ENCODE assay signal across 28 cellular contexts in genomic region chr10:15112657-15113056, GRCh38. TPM values are rescaled to one million over a fixed set of nuclear protein-coding genes. Genes with fewer than 3 reads are reported as not detected.
DNase-seq lines count a peak whose midpoint lies in the region; ATAC-seq and TF ChIP-seq lines count a peak whose summit lies in the region.
"Had no signal": no experiment of that assay in that cellular context is flagged by ENCODE, and none has a peak within 500 bp of the region (broad histone marks: within the 10 kb centered on the region; RNA-seq: fewer than 3 reads in every experiment).

No MANE protein-coding gene starts in this region.

- DNase-seq in activated CD4-positive, alpha-beta T cell treated with anti-CD3 and anti-CD28 coated beads for 48 hours: peak; percentile 43
- no peak for DNase-seq in activated CD4-positive, alpha-beta T cell treated with anti-CD3 and anti-CD28 coated beads, Interleukin-2, amount 50 U/mL, for 48 hours
- peak; percentile 75 for DNase-seq in GM23338 (ENCODE audit: low spot score)
- no peak for DNase-seq in activated T-helper 2 cell treated with anti-CD3 and anti-CD28 coated beads, Interferon-gamma antibody, Interleukin-2, Interleukin-4, amounts not matched to agents 10 μg/mL and 5 μg/mL and 100 μg/mL, durations not matched to agents 14 hours and 24 hours and 36 hours (ENCODE audit: low spot score)
- no peak for DNase-seq in stimulated activated effector memory CD8-positive, alpha-beta T cell treated with anti-CD3 and anti-CD28 coated beads, Interleukin-12 subunit alpha, Interleukin-12 subunit beta, amount 100 ng/mL, for 72 hours (ENCODE audit: low spot score in 2 of 2)
- DNase-seq in transverse colon: no peak
- DNase-seq in GM13976 (ENCODE audit: low spot score): no peak
- DNase-seq: activated naive CD4-positive, alpha-beta T cell; activated T-cell treated with anti-CD3 and anti-CD28 coated beads, Interleukin-2, amount 50 U/mL, for 4 hours; body of pancreas; CD4-positive, CD25-positive, alpha-beta regulatory T cell; glutamatergic neuron; islet precursor cell; left ventricle myocardium superior; MM.1S; NCI-H2029; NCI-H524; right cardiac atrium; stimulated activated CD4-positive, alpha-beta T cell treated with anti-CD3 and anti-CD28 coated beads, Interleukin-4, amount 100 ng/mL, for 24 hours; substantia nigra had no signal

- no peaks in the 10 kb centered on the region for H3K9me3 ChIP-seq in transverse colon
- H3K9me3 ChIP-seq: body of pancreas, HAP-1 had no signal

- H3F3A ChIP-seq in GM23338 (replicated peaks; ENCODE audit: low read depth): no peaks in the 10 kb centered on the region

- H3K4me1 Mint-ChIP-seq in GM23338: no peaks in the 10 kb centered on the region
- H3K4me1 Mint-ChIP-seq in activated T-helper 2 cell treated with anti-CD3 and anti-CD28 coated beads, Interferon-gamma antibody, Interleukin-2, Interleukin-4, amounts not matched to agents 10 μg/mL and 5 μg/mL and 100 μg/mL, durations not matched to agents 14 hours and 24 hours and 36 hours (ENCODE audit: low read depth): peaks cover 10% of the 10 kb centered on the region
- no peaks in the 10 kb centered on the region for H3K4me1 Mint-ChIP-seq in stimulated activated effector memory CD8-positive, alpha-beta T cell treated with anti-CD3 and anti-CD28 coated beads, Interleukin-12 subunit alpha, Interleukin-12 subunit beta, amount 100 ng/mL, for 72 hours

- no peaks in the 10 kb centered on the region for H3K9me2 ChIP-seq in GM23338 (ENCODE audit: insufficient read depth)

- no peaks in the 10 kb centered on the region; the same call in 1 of the 2 replicates for H4K20me1 ChIP-seq in GM23338 (replicated peaks; ENCODE audit: insufficient read depth)

- TF ChIP-seq EP300 in transverse colon (IDR thresholded peaks at IDR 0.05; ENCODE audit: low read depth): no peak

- TF ChIP-seq POLR2A in transverse colon (IDR thresholded peaks at IDR 0.05): no peak

- no peaks in the 10 kb centered on the region for H3K27me3 ChIP-seq in GM23338 (ENCODE audit: insufficient read depth)
- H3K27me3 ChIP-seq in transverse colon: no peaks in the 10 kb centered on the region
- H3K27me3 ChIP-seq: body of pancreas had no signal

- H3K27me3 Mint-ChIP-seq in GM23338 (ENCODE audit: insufficient read depth, low read depth, poor library complexity): no peaks in the 10 kb centered on the region
- no peaks in the 10 kb centered on the region for H3K27me3 Mint-ChIP-seq in activated T-helper 2 cell treated with anti-CD3 and anti-CD28 coated beads, Interferon-gamma antibody, Interleukin-2, Interleukin-4, amounts not matched to agents 10 μg/mL and 5 μg/mL and 100 μg/mL, durations not matched to agents 14 hours and 24 hours and 36 hours (ENCODE audit: low read depth)
- H3K27me3 Mint-ChIP-seq: CD4-positive, CD25-positive, alpha-beta regulatory T cell; central memory CD8-positive, alpha-beta T cell; type B pancreatic cell had no signal

- no peak overlapping the region for H3K4me3 ChIP-seq in GM23338
- no peak overlapping the region for H3K4me3 ChIP-seq in transverse colon
- H3K4me3 ChIP-seq: body of pancreas, HAP-1, SK-N-MC had no signal

- TF ChIP-seq CTCF in GM23338 (conservative IDR thresholded peaks at IDR 0.05; ENCODE audit: low read depth in 2 of 2) (peak; percentile 20 to 31), transverse colon (IDR thresholded peaks at IDR 0.05) (no peak), GM13976 (IDR thresholded peaks at IDR 0.05; ENCODE audit: borderline replicate concordance, control extremely low read depth, extremely low read depth, insufficient read depth, missing control alignments) (no peak)

- peaks cover 18% of the 10 kb centered on the region; the same call in 2 of the 3 replicates for H3K36me3 Mint-ChIP-seq in GM23338 (ENCODE audit: low read depth)
- peaks cover 39% of the 10 kb centered on the region for H3K36me3 Mint-ChIP-seq in activated T-helper 2 cell treated with anti-CD3 and anti-CD28 coated beads, Interferon-gamma antibody, Interleukin-2, Interleukin-4, amounts not matched to agents 10 μg/mL and 5 μg/mL and 100 μg/mL, durations not matched to agents 14 hours and 24 hours and 36 hours (ENCODE audit: low read depth)
- peaks cover 63% of the 10 kb centered on the region for H3K36me3 Mint-ChIP-seq in stimulated activated effector memory CD8-positive, alpha-beta T cell treated with anti-CD3 and anti-CD28 coated beads, Interleukin-12 subunit alpha, Interleukin-12 subunit beta, amount 100 ng/mL, for 72 hours

- ATAC-seq in GM23338 (peak; percentile 86), GM19463 (IDR thresholded peaks at IDR 0.05; ENCODE audit: unreplicated experiment) (no peak)
- ATAC-seq in stimulated activated effector memory CD8-positive, alpha-beta T cell treated with anti-CD3 and anti-CD28 coated beads, Interleukin-12 subunit alpha, Interleukin-12 subunit beta, amount 100 ng/mL, for 72 hours: peak; percentile 50
- ATAC-seq: activated CD4-positive, CD25-positive, alpha-beta regulatory T cell treated with anti-CD3 and anti-CD28 coated beads, Interleukin-2, amount 50 U/mL, for 24 hours; body of pancreas; esophagus mucosa; left ventricle myocardium superior; right cardiac atrium had no signal

- no peaks in the 10 kb centered on the region for H3K79me2 ChIP-seq in GM23338 (replicated peaks; ENCODE audit: insufficient read depth)

- H3K27ac ChIP-seq in GM23338 (ENCODE audit: low read depth) (no peak overlapping the region), transverse colon (no peak overlapping the region)
- H3K27ac ChIP-seq: body of pancreas, SK-N-MC had no signal

- intact Hi-C loops in activated T-helper 2 cell treated with anti-CD3 and anti-CD28 coated beads, Interferon-gamma antibody, Interleukin-2, Interleukin-4, amounts not matched to agents 10 μg/mL and 5 μg/mL and 100 μg/mL, durations not matched to agents 14 hours and 24 hours and 36 hours (cut with micrococcal nuclease): no loop called here
- intact Hi-C loops in transverse colon (cut with DNase I; ENCODE audit: low total_unique reads): no loop called here

- H3K27ac Mint-ChIP-seq in GM23338: no peak overlapping the region; the same call in 1 of the 2 replicates
- peak overlapping the region; percentile 3 for H3K27ac Mint-ChIP-seq in activated T-helper 2 cell treated with anti-CD3 and anti-CD28 coated beads, Interferon-gamma antibody, Interleukin-2, Interleukin-4, amounts not matched to agents 10 μg/mL and 5 μg/mL and 100 μg/mL, durations not matched to agents 14 hours and 24 hours and 36 hours
- no peak overlapping the region for H3K27ac Mint-ChIP-seq in stimulated activated effector memory CD8-positive, alpha-beta T cell treated with anti-CD3 and anti-CD28 coated beads, Interleukin-12 subunit alpha, Interleukin-12 subunit beta, amount 100 ng/mL, for 72 hours
- H3K27ac Mint-ChIP-seq: T-helper 1 cell treated with Interleukin-12 subunit alpha and Interleukin-12 subunit beta and Interleukin-4 antibody, amounts not matched to agents 30 μg/mL and 1 μg/mL, for 36 hours; type B pancreatic cell had no signal

- H3K4me3 Mint-ChIP-seq in GM23338: no peak overlapping the region
- no peak overlapping the region for H3K4me3 Mint-ChIP-seq in activated T-helper 2 cell treated with anti-CD3 and anti-CD28 coated beads, Interferon-gamma antibody, Interleukin-2, Interleukin-4, amounts not matched to agents 10 μg/mL and 5 μg/mL and 100 μg/mL, durations not matched to agents 14 hours and 24 hours and 36 hours (ENCODE audit: low read depth)
- H3K4me3 Mint-ChIP-seq in stimulated activated effector memory CD8-positive, alpha-beta T cell treated with anti-CD3 and anti-CD28 coated beads, Interleukin-12 subunit alpha, Interleukin-12 subunit beta, amount 100 ng/mL, for 72 hours: no peak overlapping the region
- H3K4me3 Mint-ChIP-seq: activated T-cell treated with anti-CD3 and anti-CD28 coated beads, Interleukin-2, amount 50 U/mL, for 4 hours; central memory CD8-positive, alpha-beta T cell; T-helper 1 cell treated with Interleukin-12 subunit alpha and Interleukin-12 subunit beta and Interleukin-4 antibody, amounts not matched to agents 30 μg/mL and 1 μg/mL, for 36 hours; type B pancreatic cell had no signal

- in situ Hi-C loops in transverse colon (cut with MboI; ENCODE audit: low pct_ligation_motif_present in 1 of 4, low pct_unique_long_range_greater_than_20kb in 1 of 4, low sequenced_read_pairs in 3 of 4) (loop anchor here in 2 of 4 donors (25.0 kb wide), 2 partner anchors 575 to 600 kb away; no protein-coding TSS in a partner anchor), GM13976 (cut with MboI; ENCODE audit: low sequenced_read_pairs, unreplicated experiment) (no loop called here)

- H3K4me1 ChIP-seq in GM23338 (ENCODE audit: insufficient read depth) (no peaks in the 10 kb centered on the region), transverse colon (peaks cover 0 to 11% (median 0%) of the 10 kb centered on the region in 4 donors)
- H3K4me1 ChIP-seq: body of pancreas, HAP-1 had no signal

- H3K4me2 ChIP-seq in GM23338: no peak overlapping the region

- no peaks in the 10 kb centered on the region for H3K9me3 Mint-ChIP-seq in GM23338
- no peaks in the 10 kb centered on the region for H3K9me3 Mint-ChIP-seq in activated T-helper 2 cell treated with anti-CD3 and anti-CD28 coated beads, Interferon-gamma antibody, Interleukin-2, Interleukin-4, amounts not matched to agents 10 μg/mL and 5 μg/mL and 100 μg/mL, durations not matched to agents 14 hours and 24 hours and 36 hours
- H3K9me3 Mint-ChIP-seq in stimulated activated effector memory CD8-positive, alpha-beta T cell treated with anti-CD3 and anti-CD28 coated beads, Interleukin-12 subunit alpha, Interleukin-12 subunit beta, amount 100 ng/mL, for 72 hours: no peaks in the 10 kb centered on the region
- H3K9me3 Mint-ChIP-seq: activated T-cell treated with anti-CD3 and anti-CD28 coated beads, Interleukin-2, amount 50 U/mL, for 4 hours; CD4-positive, CD25-positive, alpha-beta regulatory T cell; central memory CD8-positive, alpha-beta T cell; T-helper 1 cell treated with Interleukin-12 subunit alpha and Interleukin-12 subunit beta and Interleukin-4 antibody, amounts not matched to agents 30 μg/mL and 1 μg/mL, for 36 hours; type B pancreatic cell had no signal

- 90 to 97% methylated on average over 2 to 13 of the region's 13 CpGs for WGBS in transverse colon (ENCODE audit: low coverage in 1 of 2), 2 donors

- no peak overlapping the region for H2AFZ ChIP-seq in GM23338

- H3K36me3 ChIP-seq in GM23338 (ENCODE audit: insufficient read depth): no peaks in the 10 kb centered on the region
- peaks cover 0 to 17% (median 3%) of the 10 kb centered on the region in 4 donors for H3K36me3 ChIP-seq in transverse colon

RNA-seq across cellular contexts. Expression of gene RPP38, which starts 15.5 kb away (rescaled TPM):
- total RNA-seq in GM23338 (2014; rRNA removed; shearing (Covaris generic)): 17.8 and 20.1 TPM in 2 replicates
- 42.8 and 50.7 TPM in 2 replicates for polyA plus RNA-seq in GM23338 (2016; fragmentation: Nextera tagmentation; extraction: Ambion mirVana)
- total RNA-seq in activated T-helper 2 cell treated with anti-CD3 and anti-CD28 coated beads, Interferon-gamma antibody, Interleukin-2, Interleukin-4, amounts not matched to agents 10 μg/mL and 5 μg/mL and 100 μg/mL, durations not matched to agents 14 hours and 24 hours and 36 hours: 19.4 and 20.3 TPM in 2 replicates
- total RNA-seq in transverse colon: 100 to 1,000 TPM in 1 of 4 donors, 10 to 100 TPM in 2, 1 to 10 TPM in 1; 4.1 to 103 (median 20.9) TPM

RNA-seq across cellular contexts. Expression of gene ACBD7, which starts 24.1 kb away (rescaled TPM):
- total RNA-seq in GM23338 (2014; rRNA removed; shearing (Covaris generic)): 14.7 and 24.1 TPM in 2 replicates
- polyA plus RNA-seq in GM23338 (2016; fragmentation: Nextera tagmentation; extraction: Ambion mirVana): 1.2 and 2.8 TPM in 2 replicates
- total RNA-seq in activated T-helper 2 cell treated with anti-CD3 and anti-CD28 coated beads, Interferon-gamma antibody, Interleukin-2, Interleukin-4, amounts not matched to agents 10 μg/mL and 5 μg/mL and 100 μg/mL, durations not matched to agents 14 hours and 24 hours and 36 hours: 3.6 and 4.8 TPM in 2 replicates
- not detected for total RNA-seq in transverse colon
- total RNA-seq: body of pancreas, left ventricle myocardium superior, right cardiac atrium had no signal
- polyA plus RNA-seq: right cardiac atrium had no signal

RNA-seq across cellular contexts. Expression of gene NMT2, which starts 55.8 kb away (rescaled TPM):
- 16.8 and 17.4 TPM in 2 replicates for total RNA-seq in GM23338 (2014; rRNA removed; shearing (Covaris generic))
- 10.1 and 11.7 TPM in 2 replicates for polyA plus RNA-seq in GM23338 (2016; fragmentation: Nextera tagmentation; extraction: Ambion mirVana)
- 34.5 and 37.6 TPM in 2 replicates for total RNA-seq in activated T-helper 2 cell treated with anti-CD3 and anti-CD28 coated beads, Interferon-gamma antibody, Interleukin-2, Interleukin-4, amounts not matched to agents 10 μg/mL and 5 μg/mL and 100 μg/mL, durations not matched to agents 14 hours and 24 hours and 36 hours
- total RNA-seq in transverse colon: 10 to 100 TPM in 3 of 4 donors, 1 to 10 TPM in 1; 5.2 to 39.3 (median 33.8) TPM

Comparison
In these comparisons a context has a peak if more than half of its experiments do, and no peak if none do; other contexts are left out.
1. DNase-seq: peak in activated CD4-positive, alpha-beta T cell treated with anti-CD3 and anti-CD28 coated beads for 48 hours (single experiment) and GM23338 (single experiment); none in activated CD4-positive, alpha-beta T cell treated with anti-CD3 and anti-CD28 coated beads, Interleukin-2, amount 50 U/mL, for 48 hours (0 of 2), activated T-helper 2 cell treated with anti-CD3 and anti-CD28 coated beads, Interferon-gamma antibody, Interleukin-2, Interleukin-4, amounts not matched to agents 10 μg/mL and 5 μg/mL and 100 μg/mL, durations not matched to agents 14 hours and 24 hours and 36 hours (single experiment), stimulated activated effector memory CD8-positive, alpha-beta T cell treated with anti-CD3 and anti-CD28 coated beads, Interleukin-12 subunit alpha, Interleukin-12 subunit beta, amount 100 ng/mL, for 72 hours (0 of 2), transverse colon (single experiment) and GM13976 (single experiment).
2. CTCF ChIP-seq: peak in GM23338 (2 of 2); none in transverse colon (0 of 5) and GM13976 (single experiment).